ENCODE assay signal across 13 cellular contexts in the genomic region with DNA sequence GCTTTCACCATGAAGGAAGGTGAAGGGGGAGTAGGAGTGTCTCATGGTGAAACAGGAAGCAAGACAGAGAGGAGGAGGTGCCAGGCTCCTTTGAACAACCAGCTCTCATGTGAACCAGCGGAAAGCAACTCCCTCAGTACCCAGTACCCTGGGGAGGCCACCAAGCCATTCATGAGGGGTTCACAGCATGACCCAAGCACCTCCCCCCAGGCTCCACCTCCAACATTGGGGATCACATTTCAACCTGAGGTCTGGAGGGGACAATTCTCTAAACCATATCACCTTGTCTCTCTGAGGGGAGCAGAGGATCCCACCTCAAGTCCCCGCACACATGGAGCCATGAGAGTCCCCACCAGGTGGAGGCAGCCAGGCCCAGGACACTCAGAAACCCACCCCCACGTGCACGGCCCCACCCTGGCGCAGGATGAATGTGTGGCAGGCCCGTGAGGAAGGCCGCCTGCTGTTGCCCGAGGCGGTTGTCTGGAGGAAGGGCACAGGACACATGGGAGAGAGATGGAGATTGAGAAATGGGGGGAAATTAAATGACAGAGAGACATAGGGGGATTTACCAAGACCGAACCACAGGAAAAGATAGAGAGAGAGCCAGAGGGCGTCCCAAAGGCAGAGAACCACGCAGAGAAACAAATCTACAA.
DNase-seq lines count a peak whose midpoint lies in the region; TF ChIP-seq lines count a peak whose summit lies in the region.
"Had no signal": no experiment of that assay in that cellular context is flagged by ENCODE, and none has a peak within 500 bp of the region (broad histone marks: within the 10 kb centered on the region; RNA-seq: fewer than 3 reads in every experiment).

No MANE protein-coding gene starts in this region.

- no peaks in the 10 kb centered on the region for H3K9me3 ChIP-seq in HUES6 (ENCODE audit: control insufficient read depth, insufficient read depth, low read depth, low read length)
- no peaks in the 10 kb centered on the region for H3K9me3 ChIP-seq in neutrophil
- H3K9me3 ChIP-seq: right lobe of liver had no signal

- H3K4me3 ChIP-seq in HUES6 (ENCODE audit: low read depth, low read length) (peak overlapping the region; percentile 19), neutrophil (ENCODE audit: low read depth in 1 of 2, low read length in 1 of 2) (no peak overlapping the region)
- H3K4me3 ChIP-seq: right lobe of liver had no signal

- no peaks in the 10 kb centered on the region for H3K36me3 Mint-ChIP-seq in activated naive CD4-positive, alpha-beta T cell treated with anti-CD3 and anti-CD28 coated beads, Interleukin-2, amount 10 ng/mL, durations not matched to agents 7 days and 5 days

- H3K27ac ChIP-seq in HUES6 (ENCODE audit: low read depth, low read length), result no peak overlapping the region
- peak overlapping the region; percentile 3 for H3K27ac ChIP-seq in neutrophil
- H3K27ac ChIP-seq: right lobe of liver had no signal

- peaks cover 10% of the 10 kb centered on the region for H3K4me1 Mint-ChIP-seq in activated naive CD4-positive, alpha-beta T cell treated with anti-CD3 and anti-CD28 coated beads, Interleukin-2, amount 10 ng/mL, durations not matched to agents 7 days and 5 days

- peak; percentile 24 for DNase-seq in activated naive CD4-positive, alpha-beta T cell treated with anti-CD3 and anti-CD28 coated beads, Interleukin-2, amount 10 ng/mL, durations not matched to agents 7 days and 5 days
- no peak for DNase-seq in activated naive CD4-positive, alpha-beta T cell treated with Interleukin-2 at 50 U/mL for 16 hours
- DNase-seq in UCSD-AML1 (lab: John Stamatoyannopoulos, UW; ENCODE audit: unreplicated experiment) (peak; percentile 23), T-helper 2 cell (no peak), GM10248 (ENCODE audit: extremely low spot score) (no peak), germinal center (ENCODE audit: low spot score) (no peak)
- DNase-seq: cerebellar nuclear complex, foreskin melanocyte, NCI-H345, right lobe of liver, trophoblast cell had no signal

- H3K4me1 ChIP-seq in HUES6 (ENCODE audit: control insufficient read depth, insufficient read depth, low read length), result peaks cover 20% of the 10 kb centered on the region
- H3K4me1 ChIP-seq in neutrophil (ENCODE audit: control insufficient read depth in 1 of 2, insufficient read depth in 1 of 2, low read depth in 1 of 2, low read length in 1 of 2), result peaks cover 2 to 25% of the 10 kb centered on the region in 2 experiments
- H3K4me1 ChIP-seq: right lobe of liver had no signal

- H3K36me3 ChIP-seq in HUES6 (ENCODE audit: control insufficient read depth, insufficient read depth, low read length) (no peaks in the 10 kb centered on the region), neutrophil (no peaks in the 10 kb centered on the region)
- H3K36me3 ChIP-seq: right lobe of liver had no signal

- TF ChIP-seq CTCF in neutrophil (IDR thresholded peaks at IDR 0.05) (no peak), GM10248 (IDR thresholded peaks at IDR 0.05; ENCODE audit: control extremely low read depth, extremely low read depth, low read depth, missing control alignments) (no peak)

- POLR2A ChIA-PET in GM10248 (lab: Yijun Ruan, JAX), result no interaction called here

- no peak overlapping the region for H3K9ac ChIP-seq in HUES6 (ENCODE audit: low read length)

- H3K27me3 ChIP-seq in HUES6 (ENCODE audit: control insufficient read depth, insufficient read depth, low read length) (peaks cover 9% of the 10 kb centered on the region; the same call in 1 of the 2 replicates), neutrophil (peaks cover 44% of the 10 kb centered on the region)
- H3K27me3 ChIP-seq: right lobe of liver had no signal

- H3K9me3 Mint-ChIP-seq in activated naive CD4-positive, alpha-beta T cell treated with anti-CD3 and anti-CD28 coated beads, Interleukin-2, amount 10 ng/mL, durations not matched to agents 7 days and 5 days, result no peaks in the 10 kb centered on the region

- H3K27ac Mint-ChIP-seq in activated naive CD4-positive, alpha-beta T cell treated with anti-CD3 and anti-CD28 coated beads, Interleukin-2, amount 10 ng/mL, durations not matched to agents 7 days and 5 days, result no peak overlapping the region

- H3K4me3 Mint-ChIP-seq in activated naive CD4-positive, alpha-beta T cell treated with anti-CD3 and anti-CD28 coated beads, Interleukin-2, amount 10 ng/mL, durations not matched to agents 7 days and 5 days, result no peak overlapping the region

- CTCF ChIA-PET in activated naive CD4-positive, alpha-beta T cell treated with anti-CD3 and anti-CD28 coated beads, Interleukin-2, amount 10 ng/mL, durations not matched to agents 7 days and 5 days (lab: Charles Lee), result no interaction called here
- CTCF ChIA-PET in GM10248 (lab: Yijun Ruan, JAX), result no interaction called here

- H3K27me3 Mint-ChIP-seq in activated naive CD4-positive, alpha-beta T cell treated with anti-CD3 and anti-CD28 coated beads, Interleukin-2, amount 10 ng/mL, durations not matched to agents 7 days and 5 days, result peaks cover 14% of the 10 kb centered on the region

Comparison
In these comparisons a context has a peak if more than half of its experiments do, and no peak if none do; other contexts are left out.
1. DNase-seq: peak in activated naive CD4-positive, alpha-beta T cell treated with anti-CD3 and anti-CD28 coated beads, Interleukin-2, amount 10 ng/mL, durations not matched to agents 7 days and 5 days (single experiment) and UCSD-AML1 (single experiment); none in activated naive CD4-positive, alpha-beta T cell treated with Interleukin-2 at 50 U/mL for 16 hours (single experiment), T-helper 2 cell (0 of 5), GM10248 (single experiment) and germinal center (single experiment).